Comparison of ENCODE assay signal across 1 cellular context in genomic region chrX:7110821-7111276, GRCh38.
TF ChIP-seq lines count a peak whose summit lies in the region.

No MANE protein-coding gene starts in this region.

TF ChIP-seq in K562, 482 proteins besides CTCF, POLR2A, EP300 and RAD21 (continued from another document):
- peak; percentile 85; the same call in 1 of the 2 replicates for TF ChIP-seq RREB1 (CRISPR knock-in tag; IDR thresholded peaks at IDR 0.05)
- peak; percentile 45; the same call in 1 of the 2 replicates for TF ChIP-seq ETV1 (tag; conservative IDR thresholded peaks at IDR 0.05; ENCODE audit: low read depth)
- TF ChIP-seq SETDB1 (IDR thresholded peaks at IDR 0.05; ENCODE audit: low read length): no peak
- no peak for TF ChIP-seq MXD1 (CRISPR knock-in tag; IDR thresholded peaks at IDR 0.05; ENCODE audit: borderline replicate concordance, poor library complexity, severe bottlenecking)
- no peak for TF ChIP-seq BRCA1 (IDR thresholded peaks at IDR 0.05)
- no peak for TF ChIP-seq BRCA1 (CRISPR knock-in tag; IDR thresholded peaks at IDR 0.05)
- TF ChIP-seq RCOR1 (IDR thresholded peaks at IDR 0.05; ENCODE audit: borderline replicate concordance in 1 of 2, low read depth in 2 of 2, low read length in 2 of 2): peak in 1 of 2 experiments; percentile 20; a peak in 1 of 4 replicates
- TF ChIP-seq ZNF511 (CRISPR knock-in tag; IDR thresholded peaks at IDR 0.05): no peak
- TF ChIP-seq ZNF79 (CRISPR knock-in tag; IDR thresholded peaks at IDR 0.05; ENCODE audit: low read depth): peak; percentile 64; the same call in 1 of the 2 replicates
- peak; percentile 69 for TF ChIP-seq SOX6 (IDR thresholded peaks at IDR 0.05)
- peak; percentile 43; the same call in 1 of the 2 replicates for TF ChIP-seq KLF6 (CRISPR knock-in tag; IDR thresholded peaks at IDR 0.05; ENCODE audit: borderline replicate concordance)
- peak; percentile 84 to 89 for TF ChIP-seq ARNT (IDR thresholded peaks at IDR 0.05)
- no peak for TF ChIP-seq NR2C1 (IDR thresholded peaks at IDR 0.05)
- 0 out of 2 replicates have a peak, but pooled peaks have one; percentile 34 for TF ChIP-seq NR2C1 (tag; IDR thresholded peaks at IDR 0.05)
- no peak for TF ChIP-seq POLR3G (IDR thresholded peaks at IDR 0.05; ENCODE audit: extremely low read depth, insufficient read length, insufficient replicate concordance)
- TF ChIP-seq ELF2 (CRISPR knock-in tag; IDR thresholded peaks at IDR 0.05): peak; percentile 28; the same call in 1 of the 2 replicates
- peak; percentile 58; the same call in 1 of the 2 replicates for TF ChIP-seq REST (CRISPR knock-in tag; IDR thresholded peaks at IDR 0.05; ENCODE audit: low read depth)
- TF ChIP-seq CBFA2T3 (IDR thresholded peaks at IDR 0.05): peak; percentile 67
- no peak for TF ChIP-seq JUN (IDR thresholded peaks at IDR 0.05; ENCODE audit: borderline replicate concordance, low read depth, low read length)
- TF ChIP-seq JUN (CRISPR knock-in tag; IDR thresholded peaks at IDR 0.05; ENCODE audit: borderline replicate concordance): no peak
- TF ChIP-seq CBFB (CRISPR knock-in tag; IDR thresholded peaks at IDR 0.05): no peak
